ENCODE assay signal across 29 cellular contexts in the genomic region with DNA sequence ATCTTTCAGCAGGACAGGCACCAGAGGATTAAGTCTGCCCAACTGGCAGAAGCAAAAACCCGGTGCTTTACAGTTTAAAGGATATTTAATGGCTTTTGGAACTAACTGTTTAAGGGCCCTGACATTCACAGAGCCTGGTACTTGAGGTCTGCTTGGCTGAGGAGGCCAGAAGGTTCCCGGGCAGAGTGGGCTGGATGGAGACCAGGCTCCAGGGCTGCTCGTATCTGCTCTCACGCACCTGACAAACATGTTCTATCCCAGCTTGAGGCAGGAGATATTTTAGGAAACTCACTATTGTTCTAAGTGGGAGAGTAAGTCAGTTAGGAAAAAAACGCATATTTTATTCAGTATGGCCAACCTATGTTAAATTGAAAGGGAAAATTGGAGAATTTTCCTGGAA.
"Had no signal": no experiment of that assay in that cellular context is flagged by ENCODE, and none has a peak within 500 bp of the region (broad histone marks: within the 10 kb centered on the region; RNA-seq: fewer than 3 reads in every experiment).

No MANE protein-coding gene starts in this region.

- FAIRE-seq: frontal cortex had no signal

- ATAC-seq: activated CD4-positive, alpha-beta T cell treated with anti-CD3 and anti-CD28 coated beads for 36 hours; activated CD8-positive, alpha-beta T cell treated with anti-CD3 and anti-CD28 coated beads, Interleukin-2, amount 10 ng/mL, durations not matched to agents 7 days and 5 days; activated naive CD4-positive, alpha-beta T cell treated with anti-CD3 and anti-CD28 coated beads, Interleukin-2, amount 50 U/mL, for 72 hours; activated T-cell treated with anti-CD3 and anti-CD28 coated beads, Interleukin-2, amount 50 U/mL, for 72 hours; esophagus mucosa; T-helper 17 cell had no signal

- H3K4me1 ChIP-seq: ascending aorta, breast epithelium had no signal

- H3K27me3 ChIP-seq: ascending aorta, breast epithelium, dorsolateral prefrontal cortex had no signal

- DNase-seq: activated CD4-positive, alpha-beta memory T cell treated with anti-CD3 and anti-CD28 coated beads for 36 hours; activated CD4-positive, alpha-beta T cell treated with anti-CD3 and anti-CD28 coated beads for 36 hours; activated CD4-positive, alpha-beta T cell treated with anti-CD3 and anti-CD28 coated beads, Interleukin-2, amount 10 ng/mL, durations not matched to agents 24 days and 14 days; activated CD4-positive, CD25-positive, alpha-beta regulatory T cell; activated CD4-positive, CD25-positive, alpha-beta regulatory T cell treated with anti-CD3 and anti-CD28 coated beads, Interleukin-2, amount 50 U/mL, for 72 hours; activated CD8-positive, alpha-beta memory T cell treated with anti-CD3 and anti-CD28 coated beads, Interleukin-2, amount 50 U/mL, for 48 hours; activated CD8-positive, alpha-beta T cell treated with anti-CD3 and anti-CD28 coated beads, Interleukin-2, amount 10 ng/mL, durations not matched to agents 7 days and 5 days; activated gamma-delta T cell; activated naive CD4-positive, alpha-beta T cell; activated naive CD4-positive, alpha-beta T cell treated with anti-CD3 and anti-CD28 coated beads, Interleukin-2, amount 10 ng/mL, durations not matched to agents 7 days and 5 days; activated naive CD8-positive, alpha-beta T cell treated with anti-CD3 and anti-CD28 coated beads, Interleukin-2, amount 10 ng/mL, durations not matched to agents 7 days and 5 days; activated T-cell treated with anti-CD3 and anti-CD28 coated beads for 4 hours; activated T-cell treated with anti-CD3 and anti-CD28 coated beads, Interleukin-2, amount 50 U/mL, for 24 hours; activated T-cell treated with anti-CD3 and anti-CD28 coated beads, Interleukin-2, amount 50 U/mL, for 72 hours; cerebellar nuclear complex; effector memory CD4-positive, alpha-beta T cell; endodermal cell; foreskin fibroblast; head of caudate nucleus; T-helper 1 cell; T-helper 17 cell; T1000 had no signal

- H3K4me3 ChIP-seq: ascending aorta, breast epithelium, coronary artery, dorsolateral prefrontal cortex had no signal

- H3K9me3 ChIP-seq: ascending aorta, breast epithelium had no signal

- H3K27ac ChIP-seq: ascending aorta, breast epithelium, coronary artery had no signal
